ENCODE assay signal across 1 cellular context in the genomic region with DNA sequence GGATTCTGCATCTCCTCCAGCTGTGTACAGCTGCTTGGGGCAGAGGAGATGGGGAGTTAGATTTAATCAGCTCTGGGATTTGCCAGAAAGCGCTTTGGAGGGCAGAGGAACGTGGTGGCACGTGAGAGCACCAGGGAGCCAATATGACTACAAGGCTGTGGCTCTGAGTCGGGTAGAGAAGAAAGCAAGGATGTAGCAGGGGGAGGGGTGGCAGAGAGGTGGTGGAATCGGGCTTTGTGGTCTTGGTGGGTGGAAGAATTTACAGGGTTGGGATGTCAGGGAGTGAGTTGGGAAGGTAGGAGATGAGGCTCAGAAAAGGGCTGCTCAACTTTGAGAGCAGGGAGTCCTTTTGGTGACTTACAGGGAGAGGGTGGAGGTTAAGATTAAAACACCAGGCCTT.
TF ChIP-seq lines count a peak whose summit lies in the region.

No MANE protein-coding gene starts in this region.

TF ChIP-seq in GM12878, 131 proteins besides CTCF, POLR2A, EP300 and RAD21 (continued from another document):
- TF ChIP-seq, protein P1, sequence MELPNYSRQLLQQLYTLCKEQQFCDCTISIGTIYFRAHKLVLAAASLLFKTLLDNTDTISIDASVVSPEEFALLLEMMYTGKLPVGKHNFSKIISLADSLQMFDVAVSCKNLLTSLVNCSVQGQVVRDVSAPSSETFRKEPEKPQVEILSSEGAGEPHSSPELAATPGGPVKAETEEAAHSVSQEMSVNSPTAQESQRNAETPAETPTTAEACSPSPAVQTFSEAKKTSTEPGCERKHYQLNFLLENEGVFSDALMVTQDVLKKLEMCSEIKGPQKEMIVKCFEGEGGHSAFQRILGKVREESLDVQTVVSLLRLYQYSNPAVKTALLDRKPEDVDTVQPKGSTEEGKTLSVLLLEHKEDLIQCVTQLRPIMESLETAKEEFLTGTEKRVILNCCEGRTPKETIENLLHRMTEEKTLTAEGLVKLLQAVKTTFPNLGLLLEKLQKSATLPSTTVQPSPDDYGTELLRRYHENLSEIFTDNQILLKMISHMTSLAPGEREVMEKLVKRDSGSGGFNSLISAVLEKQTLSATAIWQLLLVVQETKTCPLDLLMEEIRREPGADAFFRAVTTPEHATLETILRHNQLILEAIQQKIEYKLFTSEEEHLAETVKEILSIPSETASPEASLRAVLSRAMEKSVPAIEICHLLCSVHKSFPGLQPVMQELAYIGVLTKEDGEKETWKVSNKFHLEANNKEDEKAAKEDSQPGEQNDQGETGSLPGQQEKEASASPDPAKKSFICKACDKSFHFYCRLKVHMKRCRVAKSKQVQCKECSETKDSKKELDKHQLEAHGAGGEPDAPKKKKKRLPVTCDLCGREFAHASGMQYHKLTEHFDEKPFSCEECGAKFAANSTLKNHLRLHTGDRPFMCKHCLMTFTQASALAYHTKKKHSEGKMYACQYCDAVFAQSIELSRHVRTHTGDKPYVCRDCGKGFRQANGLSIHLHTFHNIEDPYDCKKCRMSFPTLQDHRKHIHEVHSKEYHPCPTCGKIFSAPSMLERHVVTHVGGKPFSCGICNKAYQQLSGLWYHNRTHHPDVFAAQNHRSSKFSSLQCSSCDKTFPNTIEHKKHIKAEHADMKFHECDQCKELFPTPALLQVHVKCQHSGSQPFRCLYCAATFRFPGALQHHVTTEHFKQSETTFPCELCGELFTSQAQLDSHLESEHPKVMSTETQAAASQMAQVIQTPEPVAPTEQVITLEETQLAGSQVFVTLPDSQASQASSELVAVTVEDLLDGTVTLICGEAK (IDR thresholded peaks at IDR 0.05; ENCODE audit: borderline replicate concordance), result no peak
- TF ChIP-seq RB1 (IDR thresholded peaks at IDR 0.05; ENCODE audit: borderline replicate concordance) (no peak), MTA3 (IDR thresholded peaks at IDR 0.05; ENCODE audit: borderline replicate concordance, low read length) (no peak), POLR2AphosphoS5 (IDR thresholded peaks at IDR 0.05; ENCODE audit: low read length) (no peak), CBX3 (IDR thresholded peaks at IDR 0.05; ENCODE audit: borderline replicate concordance, low read depth) (no peak), PAX8 (IDR thresholded peaks at IDR 0.05) (no peak)
- TF ChIP-seq, protein P2, sequence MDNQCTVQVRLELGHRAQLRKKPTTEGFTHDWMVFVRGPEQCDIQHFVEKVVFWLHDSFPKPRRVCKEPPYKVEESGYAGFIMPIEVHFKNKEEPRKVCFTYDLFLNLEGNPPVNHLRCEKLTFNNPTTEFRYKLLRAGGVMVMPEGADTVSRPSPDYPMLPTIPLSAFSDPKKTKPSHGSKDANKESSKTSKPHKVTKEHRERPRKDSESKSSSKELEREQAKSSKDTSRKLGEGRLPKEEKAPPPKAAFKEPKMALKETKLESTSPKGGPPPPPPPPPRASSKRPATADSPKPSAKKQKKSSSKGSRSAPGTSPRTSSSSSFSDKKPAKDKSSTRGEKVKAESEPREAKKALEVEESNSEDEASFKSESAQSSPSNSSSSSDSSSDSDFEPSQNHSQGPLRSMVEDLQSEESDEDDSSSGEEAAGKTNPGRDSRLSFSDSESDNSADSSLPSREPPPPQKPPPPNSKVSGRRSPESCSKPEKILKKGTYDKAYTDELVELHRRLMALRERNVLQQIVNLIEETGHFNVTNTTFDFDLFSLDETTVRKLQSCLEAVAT (IDR thresholded peaks at IDR 0.05), result no peak
- TF ChIP-seq, protein P3, sequence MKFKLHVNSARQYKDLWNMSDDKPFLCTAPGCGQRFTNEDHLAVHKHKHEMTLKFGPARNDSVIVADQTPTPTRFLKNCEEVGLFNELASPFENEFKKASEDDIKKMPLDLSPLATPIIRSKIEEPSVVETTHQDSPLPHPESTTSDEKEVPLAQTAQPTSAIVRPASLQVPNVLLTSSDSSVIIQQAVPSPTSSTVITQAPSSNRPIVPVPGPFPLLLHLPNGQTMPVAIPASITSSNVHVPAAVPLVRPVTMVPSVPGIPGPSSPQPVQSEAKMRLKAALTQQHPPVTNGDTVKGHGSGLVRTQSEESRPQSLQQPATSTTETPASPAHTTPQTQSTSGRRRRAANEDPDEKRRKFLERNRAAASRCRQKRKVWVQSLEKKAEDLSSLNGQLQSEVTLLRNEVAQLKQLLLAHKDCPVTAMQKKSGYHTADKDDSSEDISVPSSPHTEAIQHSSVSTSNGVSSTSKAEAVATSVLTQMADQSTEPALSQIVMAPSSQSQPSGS (IDR thresholded peaks at IDR 0.05; ENCODE audit: low read length), result no peak
- TF ChIP-seq, protein P4, sequence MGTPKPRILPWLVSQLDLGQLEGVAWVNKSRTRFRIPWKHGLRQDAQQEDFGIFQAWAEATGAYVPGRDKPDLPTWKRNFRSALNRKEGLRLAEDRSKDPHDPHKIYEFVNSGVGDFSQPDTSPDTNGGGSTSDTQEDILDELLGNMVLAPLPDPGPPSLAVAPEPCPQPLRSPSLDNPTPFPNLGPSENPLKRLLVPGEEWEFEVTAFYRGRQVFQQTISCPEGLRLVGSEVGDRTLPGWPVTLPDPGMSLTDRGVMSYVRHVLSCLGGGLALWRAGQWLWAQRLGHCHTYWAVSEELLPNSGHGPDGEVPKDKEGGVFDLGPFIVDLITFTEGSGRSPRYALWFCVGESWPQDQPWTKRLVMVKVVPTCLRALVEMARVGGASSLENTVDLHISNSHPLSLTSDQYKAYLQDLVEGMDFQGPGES (IDR thresholded peaks at IDR 0.05), result no peak
- TF ChIP-seq, protein P5, sequence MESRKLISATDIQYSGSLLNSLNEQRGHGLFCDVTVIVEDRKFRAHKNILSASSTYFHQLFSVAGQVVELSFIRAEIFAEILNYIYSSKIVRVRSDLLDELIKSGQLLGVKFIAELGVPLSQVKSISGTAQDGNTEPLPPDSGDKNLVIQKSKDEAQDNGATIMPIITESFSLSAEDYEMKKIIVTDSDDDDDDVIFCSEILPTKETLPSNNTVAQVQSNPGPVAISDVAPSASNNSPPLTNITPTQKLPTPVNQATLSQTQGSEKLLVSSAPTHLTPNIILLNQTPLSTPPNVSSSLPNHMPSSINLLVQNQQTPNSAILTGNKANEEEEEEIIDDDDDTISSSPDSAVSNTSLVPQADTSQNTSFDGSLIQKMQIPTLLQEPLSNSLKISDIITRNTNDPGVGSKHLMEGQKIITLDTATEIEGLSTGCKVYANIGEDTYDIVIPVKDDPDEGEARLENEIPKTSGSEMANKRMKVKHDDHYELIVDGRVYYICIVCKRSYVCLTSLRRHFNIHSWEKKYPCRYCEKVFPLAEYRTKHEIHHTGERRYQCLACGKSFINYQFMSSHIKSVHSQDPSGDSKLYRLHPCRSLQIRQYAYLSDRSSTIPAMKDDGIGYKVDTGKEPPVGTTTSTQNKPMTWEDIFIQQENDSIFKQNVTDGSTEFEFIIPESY (IDR thresholded peaks at IDR 0.05), result no peak
